1 cellular context compared by ENCODE assay signal in genomic region chr18:2961828-2962227, GRCh38.
TF ChIP-seq lines count a peak whose summit lies in the region.

No MANE protein-coding gene starts in this region.

TF ChIP-seq in HEK293, 187 proteins besides CTCF, POLR2A, EP300 and RAD21 (continued from another document):
- TF ChIP-seq, protein P1, sequence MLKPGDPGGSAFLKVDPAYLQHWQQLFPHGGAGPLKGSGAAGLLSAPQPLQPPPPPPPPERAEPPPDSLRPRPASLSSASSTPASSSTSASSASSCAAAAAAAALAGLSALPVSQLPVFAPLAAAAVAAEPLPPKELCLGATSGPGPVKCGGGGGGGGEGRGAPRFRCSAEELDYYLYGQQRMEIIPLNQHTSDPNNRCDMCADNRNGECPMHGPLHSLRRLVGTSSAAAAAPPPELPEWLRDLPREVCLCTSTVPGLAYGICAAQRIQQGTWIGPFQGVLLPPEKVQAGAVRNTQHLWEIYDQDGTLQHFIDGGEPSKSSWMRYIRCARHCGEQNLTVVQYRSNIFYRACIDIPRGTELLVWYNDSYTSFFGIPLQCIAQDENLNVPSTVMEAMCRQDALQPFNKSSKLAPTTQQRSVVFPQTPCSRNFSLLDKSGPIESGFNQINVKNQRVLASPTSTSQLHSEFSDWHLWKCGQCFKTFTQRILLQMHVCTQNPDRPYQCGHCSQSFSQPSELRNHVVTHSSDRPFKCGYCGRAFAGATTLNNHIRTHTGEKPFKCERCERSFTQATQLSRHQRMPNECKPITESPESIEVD (tag by site-specific recombination; IDR thresholded peaks at IDR 0.05) = no peak
- TF ChIP-seq ZNF514 (tag by site-specific recombination; IDR thresholded peaks at IDR 0.05) = no peak
- no peak for TF ChIP-seq ZBTB49 (tag by site-specific recombination; IDR thresholded peaks at IDR 0.05; ENCODE audit: low read depth)
- no peak for TF ChIP-seq KLF7 (tag by site-specific recombination; IDR thresholded peaks at IDR 0.05; ENCODE audit: borderline replicate concordance)
- no peak for TF ChIP-seq FEZF1 (tag by site-specific recombination; IDR thresholded peaks at IDR 0.05)
- no peak for TF ChIP-seq ZNF223 (tag by site-specific recombination; IDR thresholded peaks at IDR 0.05)
- no peak for TF ChIP-seq BCL11A (tag by site-specific recombination; IDR thresholded peaks at IDR 0.05; ENCODE audit: low read depth)
- TF ChIP-seq ZNF707 (tag by site-specific recombination; IDR thresholded peaks at IDR 0.05) = no peak
- TF ChIP-seq PRDM2 (tag by site-specific recombination; IDR thresholded peaks at IDR 0.05; ENCODE audit: borderline replicate concordance) = no peak
- no peak for TF ChIP-seq ZFP69B (tag by site-specific recombination; IDR thresholded peaks at IDR 0.05)
- no peak for TF ChIP-seq ZNF311 (tag by site-specific recombination; IDR thresholded peaks at IDR 0.05; ENCODE audit: borderline replicate concordance)
- TF ChIP-seq ZNF148 (tag by site-specific recombination; IDR thresholded peaks at IDR 0.05; ENCODE audit: borderline replicate concordance) = no peak
